ENCODE assay signal across 9 cellular contexts in genomic region chr11:11998091-11998781, GRCh38. TPM values are rescaled to one million over a fixed set of nuclear protein-coding genes. Genes with fewer than 3 reads are reported as not detected.
DNase-seq lines count a peak whose midpoint lies in the region; ATAC-seq, FAIRE-seq and TF ChIP-seq lines count a peak whose summit lies in the region.
"Had no signal": no experiment of that assay in that cellular context is flagged by ENCODE, and none has a peak within 500 bp of the region (broad histone marks: within the 10 kb centered on the region; RNA-seq: fewer than 3 reads in every experiment).

No MANE protein-coding gene starts in this region.

- no peaks in the 10 kb centered on the region for H3K27me3 ChIP-seq in CD8-positive, alpha-beta T cell (ENCODE audit: insufficient read depth, low read length)
- H3K27me3 ChIP-seq in Karpas-422 (ENCODE audit: low read length) (no peaks in the 10 kb centered on the region), GM12878 (replicated peaks in 1 of 2; ENCODE audit: control insufficient read depth in 2 of 2, insufficient read depth in 2 of 2, low read length in 1 of 2) (peaks cover 0 to 1% of the 10 kb centered on the region in 2 experiments; a peak in 2 of 4 replicates)

- WGBS in GM12878 (ENCODE audit: insufficient coverage, insufficient replicate concordance, low lambda C conversion rate, missing lambda C conversion rate): 15% methylated on average over 8 of the region's 8 CpGs

- H3K4me1 ChIP-seq in CD8-positive, alpha-beta T cell (ENCODE audit: insufficient read depth, low read length): peaks cover 7% of the 10 kb centered on the region
- no peaks in the 10 kb centered on the region for H3K4me1 ChIP-seq in Karpas-422 (ENCODE audit: low read length)
- no peaks in the 10 kb centered on the region; the same call in 1 of the 2 replicates for H3K4me1 ChIP-seq in GM12878 (ENCODE audit: control insufficient read depth, insufficient read depth, low read length)

- peak overlapping the region; percentile 12 for H3K4me2 ChIP-seq in Karpas-422 (ENCODE audit: low read depth, low read length, poor library complexity, severe bottlenecking)
- peak overlapping the region; percentile 41 for H3K4me2 ChIP-seq in GM12878 (ENCODE audit: control insufficient read depth, insufficient read depth)
- H3K4me2 ChIP-seq: KMS-11 had no signal

- POLR2A ChIA-PET in CD8-positive, alpha-beta T cell (lab: Charles Lee): no interaction called here
- POLR2A ChIA-PET in GM12878 (lab: Charles Lee): no interaction called here
- POLR2A ChIA-PET in naive thymus-derived CD8-positive, alpha-beta T cell (lab: Charles Lee): interaction anchor here (1.0 kb wide), 1 partner anchor 9 kb away, joined by 3 read pairs; no protein-coding TSS in a partner anchor

- peak overlapping the region; percentile 53 for H3K27ac Mint-ChIP-seq in CD8-positive, alpha-beta T cell
- H3K27ac Mint-ChIP-seq in naive thymus-derived CD8-positive, alpha-beta T cell: peak overlapping the region in 5 of 10 donors; percentile 9 to 71 (median 15)

- SMC1A ChIA-PET in GM12878 (lab: Charles Lee; ENCODE audit: uncharacterized antibody, unreplicated experiment): no interaction called here

- peak overlapping the region; percentile 49 for H3K4me3 Mint-ChIP-seq in CD8-positive, alpha-beta T cell
- H3K4me3 Mint-ChIP-seq in naive thymus-derived CD8-positive, alpha-beta T cell: peak overlapping the region; percentile 3 to 70 (median 46)

- no TSS peak for BruUV-seq in GM12878 (replicated peaks; lab: Mats Ljungman, UMichigan)

- no peaks in the 10 kb centered on the region for H3K36me3 ChIP-seq in CD8-positive, alpha-beta T cell (ENCODE audit: insufficient read depth, low read length)
- no peaks in the 10 kb centered on the region for H3K36me3 ChIP-seq in Karpas-422 (ENCODE audit: insufficient read depth, low read length)
- H3K36me3 ChIP-seq in GM12878 (ENCODE audit: control insufficient read depth in 2 of 2, insufficient read depth in 2 of 2, low read length in 1 of 2): no peaks in the 10 kb centered on the region

- H3K27me3 Mint-ChIP-seq in CD8-positive, alpha-beta T cell (ENCODE audit: low read depth): peaks cover 15% of the 10 kb centered on the region
- H3K27me3 Mint-ChIP-seq in naive thymus-derived CD8-positive, alpha-beta T cell: peaks cover 13 to 49% (median 19%) of the 10 kb centered on the region in 5 donors

- CTCF ChIA-PET in CD8-positive, alpha-beta T cell (lab: Charles Lee): no interaction called here
- CTCF ChIA-PET in GM12878 (lab: Yijun Ruan, JAX): interaction anchor here (1.0 kb wide), 1 partner anchor 46 kb away, joined by 4 read pairs; no protein-coding TSS in a partner anchor

- H4K20me1 ChIP-seq in Karpas-422 (ENCODE audit: insufficient read depth, low read depth, low read length): 0 out of 2 replicates have a peak, but pooled peaks cover 3% of the 10 kb centered on the region
- H4K20me1 ChIP-seq in GM12878 (ENCODE audit: control insufficient read depth, insufficient read depth): no peaks in the 10 kb centered on the region

- no peaks in the 10 kb centered on the region for H3K9me3 ChIP-seq in CD8-positive, alpha-beta T cell (ENCODE audit: low read length)
- H3K9me3 ChIP-seq in Karpas-422 (ENCODE audit: low read length): no peaks in the 10 kb centered on the region
- no peaks in the 10 kb centered on the region for H3K9me3 ChIP-seq in GM12878 (replicated peaks; ENCODE audit: control insufficient read depth, insufficient read depth, low read length)

- no peak for TF ChIP-seq EP300 in GM12878 (IDR thresholded peaks at IDR 0.05; ENCODE audit: borderline replicate concordance in 1 of 2, control insufficient read depth in 1 of 2, low read depth in 2 of 2, low read length in 2 of 2)

- no peak overlapping the region for H3K9ac ChIP-seq in Karpas-422 (ENCODE audit: low read length)
- H3K9ac ChIP-seq in GM12878 (ENCODE audit: control insufficient read depth, insufficient read depth, low read length): no peak overlapping the region
- H3K9ac ChIP-seq: KMS-11 had no signal

- DNase-seq in CD8-positive, alpha-beta T cell: no peak
- DNase-seq in Karpas-422 (no peak), GM12878 (ENCODE audit: low read depth, low spot score) (peak; percentile 21), amygdala (lab: John Stamatoyannopoulos, UW) (no peak)
- no peak for DNase-seq in naive thymus-derived CD8-positive, alpha-beta T cell
- DNase-seq in activated effector memory CD4-positive, alpha-beta T cell treated with anti-CD3 and anti-CD28 coated beads, Interleukin-2, amount 50 U/mL, for 16 hours: no peak

- TF ChIP-seq RAD21 in GM12878 (IDR thresholded peaks at IDR 0.05; ENCODE audit: insufficient read depth, low read depth, low read length): no peak

- peak; percentile 73 for FAIRE-seq in GM12878 (lab: Jason Lieb, UNC)

- in situ Hi-C loops in GM12878 (cut with MboI): no loop called here

- H3K9me2 ChIP-seq in Karpas-422 (replicated peaks; ENCODE audit: insufficient read depth, low read length): no peaks in the 10 kb centered on the region

- RAD21 ChIA-PET in GM12878 (lab: Charles Lee; ENCODE audit: unreplicated experiment): no interaction called here

- peaks cover 14% of the 10 kb centered on the region for H3K4me1 Mint-ChIP-seq in CD8-positive, alpha-beta T cell (ENCODE audit: low read depth)
- peaks cover 0 to 17% (median 6%) of the 10 kb centered on the region in 4 donors for H3K4me1 Mint-ChIP-seq in naive thymus-derived CD8-positive, alpha-beta T cell

- no peak for TF ChIP-seq CTCF in CD8-positive, alpha-beta T cell (IDR thresholded peaks at IDR 0.05)
- TF ChIP-seq CTCF in GM12878 (IDR thresholded peaks at IDR 0.05 in 2 of 3, conservative IDR thresholded peaks at IDR 0.05 in 1 of 3; ENCODE audit: control insufficient read depth in 2 of 3, extremely low read depth in 1 of 3, insufficient read depth in 1 of 3, low read depth in 3 of 3, low read length in 3 of 3): no peak

- H3K9me3 Mint-ChIP-seq in CD8-positive, alpha-beta T cell: no peaks in the 10 kb centered on the region
- H3K9me3 Mint-ChIP-seq in naive thymus-derived CD8-positive, alpha-beta T cell: no peaks in the 10 kb centered on the region

- H3K27ac ChIP-seq in CD8-positive, alpha-beta T cell (ENCODE audit: low read depth, low read length): no peak overlapping the region
- H3K27ac ChIP-seq in Karpas-422 (ENCODE audit: low read length): no peak overlapping the region
- no peak overlapping the region for H3K27ac ChIP-seq in GM12878 (ENCODE audit: control insufficient read depth, insufficient read depth)
- H3K27ac ChIP-seq: KMS-11 had no signal

- intact Hi-C loops in CD8-positive, alpha-beta T cell (cut with DNase I, micrococcal nuclease): no loop called here
- intact Hi-C loops in GM12878 (cut with micrococcal nuclease; ENCODE audit: unreplicated experiment): no loop called here

- H3K79me2 ChIP-seq in Karpas-422 (ENCODE audit: low read length) (no peaks in the 10 kb centered on the region), GM12878 (ENCODE audit: control insufficient read depth, insufficient read depth, low read length) (no peaks in the 10 kb centered on the region)

- H3K36me3 Mint-ChIP-seq in CD8-positive, alpha-beta T cell: no peaks in the 10 kb centered on the region
- no peaks in the 10 kb centered on the region for H3K36me3 Mint-ChIP-seq in naive thymus-derived CD8-positive, alpha-beta T cell

- H3K4me3 ChIP-seq in CD8-positive, alpha-beta T cell (ENCODE audit: low read depth, low read length): no peak overlapping the region
- H3K4me3 ChIP-seq in Karpas-422 (ENCODE audit: low read length) (no peak overlapping the region; the same call in 1 of the 2 replicates), GM12878 (no peak overlapping the region; the same call in 1 of the 2 replicates)

- H2AFZ ChIP-seq in Karpas-422 (ENCODE audit: low read length) (no peak overlapping the region), GM12878 (ENCODE audit: control insufficient read depth, low read depth, low read length) (no peak overlapping the region)

- no peak for TF ChIP-seq POLR2A in GM12878 (IDR thresholded peaks at IDR 0.05; ENCODE audit: low read depth, low read length)

- ATAC-seq in CD8-positive, alpha-beta T cell: no peak
- peak; percentile 61 for ATAC-seq in GM12878
- no peak for ATAC-seq in naive thymus-derived CD8-positive, alpha-beta T cell
- no peak for ATAC-seq in GM21360 (IDR thresholded peaks at IDR 0.05; ENCODE audit: unreplicated experiment)
- no peak for ATAC-seq in GM19035 (IDR thresholded peaks at IDR 0.05; ENCODE audit: unreplicated experiment)

TF ChIP-seq in GM12878, 131 proteins besides CTCF, POLR2A, EP300 and RAD21 (continues in another document):
- TF ChIP-seq ATF3 (IDR thresholded peaks at IDR 0.05; ENCODE audit: borderline replicate concordance, extremely low read depth, low read depth, low read length) (no peak), BMI1 (IDR thresholded peaks at IDR 0.05; ENCODE audit: borderline replicate concordance) (no peak), ZNF24 (IDR thresholded peaks at IDR 0.05) (no peak), FOXK2 (IDR thresholded peaks at IDR 0.05) (no peak), MYC (IDR thresholded peaks at IDR 0.05; ENCODE audit: insufficient read depth, insufficient read length, insufficient replicate concordance, low read length, severe bottlenecking) (no peak)

RNA-seq across cellular contexts. Expression of gene DKK3, which starts 10.2 kb away (rescaled TPM):
- 1 to 10 TPM; 4.6 to 5.5 TPM for total RNA-seq in CD8-positive, alpha-beta T cell
- total RNA-seq in Karpas-422 (2014; rRNA removed; shearing (Covaris generic); ENCODE audit: low replicate concordance): not detected in 2 replicates
- total RNA-seq in GM12878 (2013; cell fraction: nucleolus; rRNA removed): not detected in 2 replicates
- total RNA-seq in GM12878 (2014; rRNA removed) (not detected in 2 replicates), GM12878 (2014; rRNA removed; fragmentation: Illumina TruSeq; extraction: Trizol) (not detected in 2 replicates), GM12878 (2021) (0.15 and 0.43 TPM in 2 replicates)
- not detected for polyA plus RNA-seq in GM12878 (2011; ENCODE audit: low read depth)
- polyA plus RNA-seq in GM12878 (2011; rRNA removed) (0.07 TPM in 1 of 2 replicates, not detected in the other), GM12878 (2014; fragmentation: Illumina TruSeq; extraction: Trizol) (not detected in 2 replicates), GM12878 (2014; fragmentation: Nextera tagmentation; extraction: Ambion mirVana) (not detected), GM12878 (2014; rRNA removed) (not detected in 2 replicates), GM12878 (2016; fragmentation: Nextera tagmentation; extraction: Ambion mirVana) (under 1 TPM in 1 of 2 experiments, not detected in 1; 0.16 TPM)
- not detected in 2 replicates for polyA plus RNA-seq in GM12878 (2011; cell fraction: cytosol; rRNA removed)
- polyA plus RNA-seq in GM12878 (2011; cell fraction: nucleus; rRNA removed): not detected in 2 replicates
- not detected in 2 replicates for polyA plus RNA-seq in GM12878 (2012)
- polyA minus RNA-seq in GM12878 (2011; rRNA and poly(A)+ RNA removed): 0.10 and 0.22 TPM in 2 replicates
- not detected in 2 replicates for polyA minus RNA-seq in GM12878 (2011; cell fraction: cytosol; rRNA and poly(A)+ RNA removed)
- polyA minus RNA-seq in GM12878 (2011; cell fraction: nucleus; rRNA and poly(A)+ RNA removed): not detected in 2 replicates
- total RNA-seq in naive thymus-derived CD8-positive, alpha-beta T cell: 10 to 100 TPM in 1 of 2 experiments, 1 to 10 TPM in 1; 8.6 to 10.3 TPM
- polyA plus RNA-seq in naive thymus-derived CD8-positive, alpha-beta T cell: 10 to 100 TPM in 1 of 3 donors, 1 to 10 TPM in 2; 2.3 to 10.8 (median 8.4) TPM
